10 cellular contexts compared by ENCODE assay signal in genomic region chr9:96453625-96454024, GRCh38. TPM values are rescaled to one million over a fixed set of nuclear protein-coding genes. Genes with fewer than 3 reads are reported as not detected.
A peak's percentile ranks its signal among the peaks of the same experiment; 100 is the strongest.
DNase-seq lines count a peak whose midpoint lies in the region; ATAC-seq and TF ChIP-seq lines count a peak whose summit lies in the region.
"Had no signal": no experiment of that assay in that cellular context is flagged by ENCODE, and none has a peak within 500 bp of the region (broad histone marks: within the 10 kb centered on the region; RNA-seq: fewer than 3 reads in every experiment).

No MANE protein-coding gene starts in this region.

- H3K4me3 Mint-ChIP-seq in T-helper 17 cell: no peak overlapping the region
- no peak overlapping the region for H3K4me3 Mint-ChIP-seq in stimulated activated naive B cell treated with anti-CD40 and anti-IgM and Interleukin-4, amounts not matched to agents 10 μg/mL and 1 μg/mL and 100 μg/mL, for 72 hours
- H3K4me3 Mint-ChIP-seq: activated CD4-positive, alpha-beta T cell treated with anti-CD3 and anti-CD28 coated beads, Interleukin-2, amount 10 ng/mL, durations not matched to agents 24 days and 14 days had no signal

- peaks cover 4% of the 10 kb centered on the region for H3K27me3 Mint-ChIP-seq in T-helper 17 cell
- peaks cover 7 to 12% of the 10 kb centered on the region in 2 donors for H3K27me3 Mint-ChIP-seq in stimulated activated naive B cell treated with anti-CD40 and anti-IgM and Interleukin-4, amounts not matched to agents 10 μg/mL and 1 μg/mL and 100 μg/mL, for 72 hours

- peaks cover 21% of the 10 kb centered on the region for H3K4me1 Mint-ChIP-seq in T-helper 17 cell
- peaks cover 12 to 17% of the 10 kb centered on the region in 2 donors for H3K4me1 Mint-ChIP-seq in stimulated activated naive B cell treated with anti-CD40 and anti-IgM and Interleukin-4, amounts not matched to agents 10 μg/mL and 1 μg/mL and 100 μg/mL, for 72 hours

- ATAC-seq in T-helper 17 cell: no peak
- no peak for ATAC-seq in GM18505 (IDR thresholded peaks at IDR 0.05; ENCODE audit: unreplicated experiment)
- ATAC-seq in stimulated activated naive B cell treated with anti-CD40 and anti-IgM and Interleukin-4, amounts not matched to agents 10 μg/mL and 1 μg/mL and 100 μg/mL, for 72 hours (replicated peaks): no peak
- no peak for ATAC-seq in GM21515 (IDR thresholded peaks at IDR 0.05; ENCODE audit: unreplicated experiment)

- H3K9me3 ChIP-seq in T-helper 17 cell (ENCODE audit: control insufficient read depth, low read length, poor library complexity, severe bottlenecking): no peaks in the 10 kb centered on the region

- no peaks in the 10 kb centered on the region for H3K9me3 Mint-ChIP-seq in stimulated activated naive B cell treated with anti-CD40 and anti-IgM and Interleukin-4, amounts not matched to agents 10 μg/mL and 1 μg/mL and 100 μg/mL, for 72 hours
- H3K9me3 Mint-ChIP-seq: activated CD4-positive, alpha-beta T cell treated with anti-CD3 and anti-CD28 coated beads, Interleukin-2, amount 10 ng/mL, durations not matched to agents 24 days and 14 days; naive B cell had no signal

- TF ChIP-seq POLR2A in GM18505 (IDR thresholded peaks at IDR 0.05; ENCODE audit: borderline replicate concordance, extremely low read depth, insufficient read depth, insufficient read length): no peak

- peaks cover 4% of the 10 kb centered on the region for H3K36me3 Mint-ChIP-seq in T-helper 17 cell (ENCODE audit: low read depth)
- H3K36me3 Mint-ChIP-seq in stimulated activated naive B cell treated with anti-CD40 and anti-IgM and Interleukin-4, amounts not matched to agents 10 μg/mL and 1 μg/mL and 100 μg/mL, for 72 hours: peaks cover 4 to 13% of the 10 kb centered on the region in 2 donors

- peak overlapping the region; percentile 47 for H3K27ac Mint-ChIP-seq in T-helper 17 cell
- H3K27ac Mint-ChIP-seq in stimulated activated naive B cell treated with anti-CD40 and anti-IgM and Interleukin-4, amounts not matched to agents 10 μg/mL and 1 μg/mL and 100 μg/mL, for 72 hours: no peak overlapping the region
- H3K27ac Mint-ChIP-seq: activated CD4-positive, alpha-beta T cell treated with anti-CD3 and anti-CD28 coated beads, Interleukin-2, amount 10 ng/mL, durations not matched to agents 24 days and 14 days; naive B cell had no signal

- DNase-seq in stimulated activated CD4-positive, alpha-beta T cell treated with anti-CD3 and anti-CD28 coated beads, Interleukin-1b, Interleukin-23, amount 100 ng/mL, for 48 hours: peak; percentile 5
- DNase-seq in stimulated activated CD4-positive, alpha-beta T cell treated with anti-CD3 and anti-CD28 coated beads, Interleukin-4, amount 100 ng/mL, for 24 hours: no peak
- no peak for DNase-seq in T-helper 17 cell
- peak; percentile 39 for DNase-seq in iPS-NIHi11 (ENCODE audit: low spot score)
- DNase-seq in NCI-H1930 (lab: John Stamatoyannopoulos, UW): no peak
- DNase-seq in stimulated activated naive B cell treated with anti-CD40 and anti-IgM and Interleukin-4, amounts not matched to agents 10 μg/mL and 1 μg/mL and 100 μg/mL, for 72 hours: no peak
- DNase-seq: activated CD4-positive, alpha-beta T cell treated with anti-CD3 and anti-CD28 coated beads, Interleukin-2, amount 10 ng/mL, durations not matched to agents 24 days and 14 days; naive B cell had no signal

RNA-seq across cellular contexts. Expression of gene HABP4, which starts 3.7 kb away (rescaled TPM):
- 10 to 100 TPM; 16.6 to 21.3 TPM for total RNA-seq in T-helper 17 cell

RNA-seq across cellular contexts. Expression of gene ZNF367, which starts 35.5 kb away (rescaled TPM):
- 1 to 10 TPM; 4.7 to 6.9 TPM for total RNA-seq in T-helper 17 cell

Comparison
In these comparisons a context has a peak if more than half of its experiments do, and no peak if none do; other contexts are left out.
1. DNase-seq: peak in stimulated activated CD4-positive, alpha-beta T cell treated with anti-CD3 and anti-CD28 coated beads, Interleukin-1b, Interleukin-23, amount 100 ng/mL, for 48 hours (single experiment) and iPS-NIHi11 (single experiment); none in stimulated activated CD4-positive, alpha-beta T cell treated with anti-CD3 and anti-CD28 coated beads, Interleukin-4, amount 100 ng/mL, for 24 hours (single experiment), T-helper 17 cell (0 of 3), NCI-H1930 (0 of 2) and stimulated activated naive B cell treated with anti-CD40 and anti-IgM and Interleukin-4, amounts not matched to agents 10 μg/mL and 1 μg/mL and 100 μg/mL, for 72 hours (single experiment).